In the genomic region with DNA sequence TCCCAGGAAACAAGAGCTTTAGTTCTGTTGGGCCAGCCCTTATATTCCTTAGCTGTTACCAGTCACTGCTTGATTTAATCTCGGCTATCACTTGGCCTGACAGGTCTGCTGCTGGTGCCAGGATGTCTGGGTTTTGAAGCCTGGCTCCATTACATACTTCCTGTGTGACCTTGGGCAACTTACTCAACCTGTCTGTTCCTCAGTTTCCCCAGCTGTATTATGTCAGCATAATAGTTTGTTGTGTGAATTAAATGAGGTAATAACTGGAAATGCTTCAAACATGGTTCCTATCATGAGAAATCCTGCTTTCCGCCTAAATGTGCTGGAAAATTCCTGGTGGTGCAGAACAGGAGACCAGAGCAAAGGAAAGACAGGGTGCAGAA, we compare ENCODE assay signal across 14 cellular contexts. TPM values are rescaled to one million over a fixed set of nuclear protein-coding genes. Genes with fewer than 3 reads are reported as not detected.
DNase-seq lines count a peak whose midpoint lies in the region; ATAC-seq and TF ChIP-seq lines count a peak whose summit lies in the region.
"Had no signal": no experiment of that assay in that cellular context is flagged by ENCODE, and none has a peak within 500 bp of the region (broad histone marks: within the 10 kb centered on the region; RNA-seq: fewer than 3 reads in every experiment).

No MANE protein-coding gene starts in this region.

- H3K9ac ChIP-seq in PC-3 (ENCODE audit: low read length) (peak overlapping the region; percentile 44), smooth muscle cell (ENCODE audit: low read depth) (no peak overlapping the region)

- H3F3A ChIP-seq in PC-3 (ENCODE audit: low read length, unreplicated experiment) (no peaks in the 10 kb centered on the region), smooth muscle cell (ENCODE audit: low read depth) (peaks cover 8% of the 10 kb centered on the region)

- CTCF ChIA-PET in PC-3 (lab: Charles Lee) = interaction anchor here (0.5 to 1.0 kb wide), 2 partner anchors 116 to 306 kb away, joined by 4 to 6 read pairs; no protein-coding TSS in a partner anchor

- H3K27me3 ChIP-seq in PC-3 (ENCODE audit: low read length) (peaks cover 21% of the 10 kb centered on the region), right atrium auricular region (no peaks in the 10 kb centered on the region), smooth muscle cell (ENCODE audit: low read depth) (no peaks in the 10 kb centered on the region)
- H3K27me3 ChIP-seq: ovary had no signal

- intact Hi-C loops in PC-3 (cut with micrococcal nuclease) = no loop called here

- BruUV-seq in PC-3 (replicated peaks; lab: Mats Ljungman, UMichigan) = no TSS peak

- ATAC-seq in PC-3 (no peak), GM19467 (IDR thresholded peaks at IDR 0.05; ENCODE audit: unreplicated experiment) (no peak), HG02981 (IDR thresholded peaks at IDR 0.05; ENCODE audit: unreplicated experiment) (no peak)

- H3K27ac ChIP-seq in PC-3 (ENCODE audit: low read length) (peak overlapping the region; percentile 9; the same call in 1 of the 2 replicates), right atrium auricular region (peak overlapping the region; percentile 20 to 24), smooth muscle cell (ENCODE audit: low read depth) (peak overlapping the region; percentile 1)
- H3K27ac ChIP-seq: 22Rv1, ovary had no signal

- H3K4me1 ChIP-seq in PC-3 (ENCODE audit: insufficient read depth, low read length) = peaks cover 10% of the 10 kb centered on the region
- peaks cover 0 to 13% of the 10 kb centered on the region in 2 donors for H3K4me1 ChIP-seq in right atrium auricular region
- peaks cover 5% of the 10 kb centered on the region for H3K4me1 ChIP-seq in smooth muscle cell (ENCODE audit: low read depth)

- H3K9me3 ChIP-seq in PC-3 (ENCODE audit: low read length) (no peaks in the 10 kb centered on the region), right atrium auricular region (no peaks in the 10 kb centered on the region), smooth muscle cell (replicated peaks; ENCODE audit: low read depth) (no peaks in the 10 kb centered on the region)
- H3K9me3 ChIP-seq: ovary had no signal

- H4K20me1 ChIP-seq in PC-3 (ENCODE audit: low read length) = no peaks in the 10 kb centered on the region
- H4K20me1 ChIP-seq in smooth muscle cell (ENCODE audit: low read depth) = no peaks in the 10 kb centered on the region

- H3K9me2 ChIP-seq in PC-3 (replicated peaks; ENCODE audit: low read length) = no peaks in the 10 kb centered on the region

- peak overlapping the region; percentile 79 for H3K4me2 ChIP-seq in PC-3 (ENCODE audit: low read length)
- peak overlapping the region; percentile 80 for H3K4me2 ChIP-seq in smooth muscle cell

- TF ChIP-seq CTCF in PC-3 (conservative IDR thresholded peaks at IDR 0.05; ENCODE audit: low read depth, low read length) (no peak), right atrium auricular region (IDR thresholded peaks at IDR 0.05) (no peak), smooth muscle cell (IDR thresholded peaks at IDR 0.05; ENCODE audit: borderline replicate concordance, insufficient read depth, poor library complexity, severe bottlenecking) (no peak)

- H3K4me3 ChIP-seq in PC-3 (ENCODE audit: low read length) = peak overlapping the region; percentile 50; the same call in 1 of the 2 replicates
- peak overlapping the region in 1 of 2 donors; percentile 33 for H3K4me3 ChIP-seq in right atrium auricular region
- H3K4me3 ChIP-seq in smooth muscle cell = peak overlapping the region; percentile 17
- H3K4me3 ChIP-seq: ovary had no signal

- peak; percentile 47 for DNase-seq in DMS 273 (lab: John Stamatoyannopoulos, UW; ENCODE audit: unreplicated experiment)
- no peak for DNase-seq in DMS 273 treated with DMSO at 0.1 percent for 48 hours (lab: John Stamatoyannopoulos, UW)
- DNase-seq in PC-3 = no peak
- no peak for DNase-seq in right atrium auricular region (ENCODE audit: low spot score)
- no peak for DNase-seq in smooth muscle cell (lab: John Stamatoyannopoulos, UW; ENCODE audit: unreplicated experiment)
- DNase-seq in NCI-H146 (lab: John Stamatoyannopoulos, UW) = no peak

- H2AFZ ChIP-seq in PC-3 (ENCODE audit: low read length) = peak overlapping the region; percentile 86
- H2AFZ ChIP-seq in smooth muscle cell (ENCODE audit: low read depth) = no peak overlapping the region

- H3K79me2 ChIP-seq in PC-3 (ENCODE audit: low read length) (no peaks in the 10 kb centered on the region), smooth muscle cell (ENCODE audit: low read depth) (no peaks in the 10 kb centered on the region)

- H3K36me3 ChIP-seq in PC-3 (ENCODE audit: low read depth, low read length) (no peaks in the 10 kb centered on the region), right atrium auricular region (no peaks in the 10 kb centered on the region), smooth muscle cell (ENCODE audit: low read depth) (no peaks in the 10 kb centered on the region)
- H3K36me3 ChIP-seq: ovary had no signal

- POLR2A ChIA-PET in PC-3 (lab: Charles Lee; ENCODE audit: unreplicated experiment) = no interaction called here

- whole genome bisulfite sequencing in smooth muscle cell (ENCODE audit: low lambda C conversion rate) = 55% methylated on average over 2 of the region's 2 CpGs

RNA-seq across cellular contexts. Expression of a gene that starts 50.6 kb away (rescaled TPM):
- not detected in 2 replicates for total RNA-seq in PC-3 (2014; rRNA removed)
- total RNA-seq in right atrium auricular region = not detected
- total RNA-seq in smooth muscle cell = not detected in 2 replicates
- polyA plus RNA-seq in smooth muscle cell = 0.78 TPM in 1 of 2 replicates, not detected in the other
- total RNA-seq: activated CD4-positive, alpha-beta T cell treated with anti-CD3 and anti-CD28 coated beads, Interleukin-2, amount 10 ng/mL, durations not matched to agents 7 days and 5 days; activated naive CD4-positive, alpha-beta T cell treated with anti-CD3 and anti-CD28 coated beads, Interleukin-2, amount 50 U/mL, for 72 hours; ovary; SK-MEL-5; ureter had no signal
- polyA plus RNA-seq: ovary had no signal

RNA-seq across cellular contexts. Expression of a gene that starts 54.1 kb away (rescaled TPM):
- total RNA-seq in PC-3 (2014; rRNA removed) (2.7 and 3.6 TPM in 2 replicates), right atrium auricular region (10 to 100 TPM in 1 of 2 donors, 1 to 10 TPM in 1; 7.8 to 23.0 TPM), smooth muscle cell (0.49 and 2.5 TPM in 2 replicates)
- polyA plus RNA-seq in smooth muscle cell = 1.3 and 1.7 TPM in 2 replicates
